ENCODE assay signal across 8 cellular contexts in genomic region chr3:190225186-190225692, GRCh38.
A peak's percentile ranks its signal among the peaks of the same experiment; 100 is the strongest.
DNase-seq lines count a peak whose midpoint lies in the region; ATAC-seq and TF ChIP-seq lines count a peak whose summit lies in the region.

No MANE protein-coding gene starts in this region.

- H3K4me3 ChIP-seq in PC-9 = no peak overlapping the region

- H3K4me1 ChIP-seq in PC-9 (replicated peaks; ENCODE audit: insufficient read depth) = peaks cover 13% of the 10 kb centered on the region

- DNase-seq in AG09319 (ENCODE audit: extremely low read depth, low read depth) (peak; percentile 7), GM13977 (ENCODE audit: low spot score) (no peak), PC-9 (peak in 1 of 2 experiments; percentile 12), fibroblast of the conjunctiva (ENCODE audit: low read depth) (peak; percentile 18), superior temporal gyrus (ENCODE audit: extremely low spot score) (peak; percentile 75)
- no peak for DNase-seq in stimulated activated CD4-positive, alpha-beta T cell treated with anti-CD3 and anti-CD28 coated beads, Interleukin-1b, Interleukin-23, amount 100 ng/mL, for 48 hours

- H3K4me2 ChIP-seq in PC-9 = no peak overlapping the region

- H3K27ac ChIP-seq in PC-9 = no peak overlapping the region

- no peaks in the 10 kb centered on the region for H3K36me3 ChIP-seq in PC-9 (ENCODE audit: low read depth)

- no peaks in the 10 kb centered on the region for H3K27me3 ChIP-seq in PC-9 (ENCODE audit: insufficient read depth, low read depth)

- peak; percentile 49 for TF ChIP-seq CTCF in AG09319 (IDR thresholded peaks at IDR 0.05; ENCODE audit: low read depth, low read length)
- peak; percentile 28 for TF ChIP-seq CTCF in GM13977 (IDR thresholded peaks at IDR 0.05; ENCODE audit: extremely low read depth, insufficient read depth, missing control alignments)
- TF ChIP-seq CTCF in PC-9 (conservative IDR thresholded peaks at IDR 0.05) = peak; percentile 74

- intact Hi-C loops in PC-9 (cut with micrococcal nuclease; ENCODE audit: unreplicated experiment) = loop anchor here (1.0 to 5.0 kb wide), 5 partner anchors 97 to 476 kb away; partner anchors contain the start of gene CLDN1

- CTCF ChIA-PET in PC-9 (lab: Charles Lee) = interaction anchor here (0.7 to 2.9 kb wide), 6 partner anchors 40 to 243 kb away, joined by 3 to 20 read pairs (median 5); partner anchors contain the start of gene CLDN1

- in situ Hi-C loops in GM13977 (cut with MboI; ENCODE audit: low pct_unique_long_range_greater_than_20kb, low sequenced_read_pairs, unreplicated experiment) = no loop called here

- no peaks in the 10 kb centered on the region for H3K9me2 ChIP-seq in PC-9 (ENCODE audit: insufficient read depth)

- peaks cover 8% of the 10 kb centered on the region; the same call in 1 of the 2 replicates for H3F3A ChIP-seq in PC-9 (ENCODE audit: insufficient read depth, low read depth)

- POLR2A ChIA-PET in PC-9 (lab: Charles Lee; ENCODE audit: unreplicated experiment) = interaction anchor here (0.6 kb wide), 1 partner anchor 98 kb away, joined by 3 read pairs; no protein-coding TSS in a partner anchor

- H3K9me3 ChIP-seq in PC-9 (ENCODE audit: insufficient read depth, low read depth) = 0 out of 2 replicates have a peak, but pooled peaks cover 8% of the 10 kb centered on the region

- no TSS peak for BruUV-seq in PC-9 (replicated peaks; lab: Mats Ljungman, UMichigan)

- ATAC-seq in HG03439 (IDR thresholded peaks at IDR 0.05; ENCODE audit: unreplicated experiment) = no peak
- no peak for ATAC-seq in GM18858 (IDR thresholded peaks at IDR 0.05; ENCODE audit: unreplicated experiment)

- H2AFZ ChIP-seq in PC-9 = no peak overlapping the region

- H4K20me1 ChIP-seq in PC-9 (ENCODE audit: insufficient read depth) = no peaks in the 10 kb centered on the region

- H3K79me2 ChIP-seq in PC-9 (ENCODE audit: low read depth) = no peaks in the 10 kb centered on the region

Comparison
In these comparisons a context has a peak if more than half of its experiments do, and no peak if none do; other contexts are left out.
1. DNase-seq: peak in AG09319 (single experiment), fibroblast of the conjunctiva (single experiment) and superior temporal gyrus (single experiment); none in GM13977 (single experiment) and stimulated activated CD4-positive, alpha-beta T cell treated with anti-CD3 and anti-CD28 coated beads, Interleukin-1b, Interleukin-23, amount 100 ng/mL, for 48 hours (single experiment).
2. Peak in every context shown above with its lines, with median percentiles within 50 percentile points of each other: CTCF ChIP-seq.